1 cellular context compared by ENCODE assay signal in genomic region chr5:144141581-144141980, GRCh38.
TF ChIP-seq lines count a peak whose summit lies in the region.

No MANE protein-coding gene starts in this region.

TF ChIP-seq in GM12878, 131 proteins besides CTCF, POLR2A, EP300 and RAD21:
- TF ChIP-seq TAF1 (IDR thresholded peaks at IDR 0.05; ENCODE audit: borderline replicate concordance, low read depth, low read length) (no peak), STAT1 (conservative IDR thresholded peaks at IDR 0.05) (no peak), USF1 (IDR thresholded peaks at IDR 0.05; ENCODE audit: borderline replicate concordance, extremely low read length, insufficient read depth, low read depth, low read length) (no peak), SKIL (IDR thresholded peaks at IDR 0.05; ENCODE audit: low read depth, poor library complexity, severe bottlenecking) (no peak), MTA3 (IDR thresholded peaks at IDR 0.05; ENCODE audit: borderline replicate concordance, low read length) (no peak), SIN3A (IDR thresholded peaks at IDR 0.05; ENCODE audit: low read depth, low read length) (no peak)
